Comparison of ENCODE assay signal across 1 cellular context in the genomic region with DNA sequence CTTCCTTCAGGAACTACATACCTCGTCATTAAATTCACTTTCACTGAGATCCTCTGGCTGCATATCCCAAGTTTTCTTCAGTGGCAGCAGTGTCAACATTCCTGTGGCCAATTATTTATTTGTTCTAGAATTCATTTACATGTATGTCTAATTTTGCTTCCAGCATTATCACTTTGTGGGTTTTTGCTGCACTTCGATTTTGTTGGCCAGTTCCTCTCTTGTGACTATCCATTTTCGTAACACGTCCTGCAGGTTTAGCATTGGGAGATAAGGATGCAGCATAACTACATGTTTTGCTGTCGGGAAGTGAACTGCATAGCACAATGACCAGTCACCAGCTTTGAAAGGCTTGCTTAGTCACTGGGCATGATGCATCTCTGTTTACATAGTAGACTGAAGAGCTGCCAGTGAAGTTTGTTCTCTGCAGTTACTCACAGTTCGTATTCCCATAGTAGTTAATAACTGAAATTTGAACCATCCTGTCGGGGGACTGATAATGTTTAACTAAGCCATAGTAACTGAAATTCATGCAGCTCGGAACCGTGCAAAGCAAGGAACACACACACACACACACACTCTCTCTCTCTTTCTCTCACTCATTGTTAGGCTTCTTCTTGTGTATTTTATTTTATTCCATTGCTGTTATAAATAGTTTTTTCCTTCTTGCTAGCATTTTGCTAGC.
TF ChIP-seq lines count a peak whose summit lies in the region.

No MANE protein-coding gene starts in this region.

TF ChIP-seq in A549, 52 proteins besides CTCF, POLR2A, EP300 and RAD21 (continued from another document):
- TF ChIP-seq, protein P1, sequence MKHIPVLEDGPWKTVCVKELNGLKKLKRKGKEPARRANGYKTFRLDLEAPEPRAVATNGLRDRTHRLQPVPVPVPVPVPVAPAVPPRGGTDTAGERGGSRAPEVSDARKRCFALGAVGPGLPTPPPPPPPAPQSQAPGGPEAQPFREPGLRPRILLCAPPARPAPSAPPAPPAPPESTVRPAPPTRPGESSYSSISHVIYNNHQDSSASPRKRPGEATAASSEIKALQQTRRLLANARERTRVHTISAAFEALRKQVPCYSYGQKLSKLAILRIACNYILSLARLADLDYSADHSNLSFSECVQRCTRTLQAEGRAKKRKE (CRISPR knock-in tag; IDR thresholded peaks at IDR 0.05; ENCODE audit: low read depth) = no peak
- TF ChIP-seq, protein P2, sequence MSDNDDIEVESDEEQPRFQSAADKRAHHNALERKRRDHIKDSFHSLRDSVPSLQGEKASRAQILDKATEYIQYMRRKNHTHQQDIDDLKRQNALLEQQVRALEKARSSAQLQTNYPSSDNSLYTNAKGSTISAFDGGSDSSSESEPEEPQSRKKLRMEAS (IDR thresholded peaks at IDR 0.05) = peak; percentile 97
- TF ChIP-seq ZSCAN20 (CRISPR knock-in tag; IDR thresholded peaks at IDR 0.05) = no peak
- peak; percentile 87 for TF ChIP-seq EHF (CRISPR knock-in tag; IDR thresholded peaks at IDR 0.05)
- peak; percentile 96 for TF ChIP-seq MAFK (IDR thresholded peaks at IDR 0.05; ENCODE audit: partially characterized antibody)
- TF ChIP-seq, protein P3, sequence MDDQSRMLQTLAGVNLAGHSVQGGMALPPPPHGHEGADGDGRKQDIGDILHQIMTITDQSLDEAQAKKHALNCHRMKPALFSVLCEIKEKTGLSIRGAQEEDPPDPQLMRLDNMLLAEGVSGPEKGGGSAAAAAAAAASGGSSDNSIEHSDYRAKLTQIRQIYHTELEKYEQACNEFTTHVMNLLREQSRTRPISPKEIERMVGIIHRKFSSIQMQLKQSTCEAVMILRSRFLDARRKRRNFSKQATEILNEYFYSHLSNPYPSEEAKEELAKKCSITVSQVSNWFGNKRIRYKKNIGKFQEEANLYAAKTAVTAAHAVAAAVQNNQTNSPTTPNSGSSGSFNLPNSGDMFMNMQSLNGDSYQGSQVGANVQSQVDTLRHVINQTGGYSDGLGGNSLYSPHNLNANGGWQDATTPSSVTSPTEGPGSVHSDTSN (IDR thresholded peaks at IDR 0.05) = peak; percentile 84; the same call in 1 of the 2 replicates
